In the genomic region with DNA sequence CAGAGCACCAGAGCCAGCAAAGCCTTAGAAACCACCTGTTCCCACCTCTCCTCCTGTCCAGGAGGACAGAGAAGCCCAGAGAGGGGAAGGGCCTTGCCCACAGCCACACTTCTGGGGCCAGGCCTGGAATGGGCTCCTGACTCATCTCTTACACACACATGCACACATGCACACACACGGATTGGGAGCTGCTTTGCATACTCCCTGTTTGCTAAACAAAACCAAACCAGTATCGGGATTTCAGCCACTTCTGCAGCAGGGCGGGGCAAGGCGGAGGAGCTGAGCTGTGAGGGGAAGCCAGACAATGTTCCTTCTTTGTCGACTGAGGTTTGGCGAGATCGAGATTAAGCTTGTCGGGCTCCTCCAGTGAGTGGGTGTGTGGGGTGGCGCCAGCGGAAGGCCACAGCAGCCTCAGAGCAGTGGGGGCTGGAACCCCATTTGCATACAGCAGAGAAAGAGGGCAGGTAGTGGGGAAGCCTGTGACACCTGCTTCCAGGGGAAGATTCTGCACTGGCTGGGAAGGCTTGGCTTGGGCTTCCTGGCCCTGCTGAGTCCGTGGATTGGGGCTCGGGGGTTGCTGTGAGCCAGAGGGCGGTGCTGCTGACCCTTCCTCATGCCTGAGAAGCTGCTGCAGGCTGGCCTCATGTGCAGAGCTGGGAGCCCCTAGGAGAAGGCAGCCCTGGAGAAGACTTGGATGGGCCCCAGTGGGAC, we compare ENCODE assay signal across 1 cellular context.
A peak's percentile ranks its signal among the peaks of the same experiment; 100 is the strongest.
TF ChIP-seq lines count a peak whose summit lies in the region.

No MANE protein-coding gene starts in this region.

TF ChIP-seq in HEK293, 187 proteins besides CTCF, POLR2A, EP300 and RAD21 (continued from another document):
- TF ChIP-seq, protein P1, sequence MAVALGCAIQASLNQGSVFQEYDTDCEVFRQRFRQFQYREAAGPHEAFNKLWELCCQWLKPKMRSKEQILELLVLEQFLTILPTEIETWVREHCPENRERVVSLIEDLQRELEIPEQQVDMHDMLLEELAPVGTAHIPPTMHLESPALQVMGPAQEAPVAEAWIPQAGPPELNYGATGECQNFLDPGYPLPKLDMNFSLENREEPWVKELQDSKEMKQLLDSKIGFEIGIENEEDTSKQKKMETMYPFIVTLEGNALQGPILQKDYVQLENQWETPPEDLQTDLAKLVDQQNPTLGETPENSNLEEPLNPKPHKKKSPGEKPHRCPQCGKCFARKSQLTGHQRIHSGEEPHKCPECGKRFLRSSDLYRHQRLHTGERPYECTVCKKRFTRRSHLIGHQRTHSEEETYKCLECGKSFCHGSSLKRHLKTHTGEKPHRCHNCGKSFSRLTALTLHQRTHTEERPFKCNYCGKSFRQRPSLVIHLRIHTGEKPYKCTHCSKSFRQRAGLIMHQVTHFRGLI (tag by site-specific recombination; IDR thresholded peaks at IDR 0.05): no peak
- TF ChIP-seq ZNF747 (tag by site-specific recombination; IDR thresholded peaks at IDR 0.05): no peak
- no peak for TF ChIP-seq ZNF670 (tag by site-specific recombination; IDR thresholded peaks at IDR 0.05; ENCODE audit: low read depth)
- TF ChIP-seq WT1 (tag by site-specific recombination; IDR thresholded peaks at IDR 0.05): peak; percentile 64; the same call in 1 of the 2 replicates
- no peak for TF ChIP-seq ZNF701 (tag by site-specific recombination; IDR thresholded peaks at IDR 0.05)
- TF ChIP-seq ZNF2 (tag by site-specific recombination; IDR thresholded peaks at IDR 0.05): no peak
- TF ChIP-seq, protein P2, sequence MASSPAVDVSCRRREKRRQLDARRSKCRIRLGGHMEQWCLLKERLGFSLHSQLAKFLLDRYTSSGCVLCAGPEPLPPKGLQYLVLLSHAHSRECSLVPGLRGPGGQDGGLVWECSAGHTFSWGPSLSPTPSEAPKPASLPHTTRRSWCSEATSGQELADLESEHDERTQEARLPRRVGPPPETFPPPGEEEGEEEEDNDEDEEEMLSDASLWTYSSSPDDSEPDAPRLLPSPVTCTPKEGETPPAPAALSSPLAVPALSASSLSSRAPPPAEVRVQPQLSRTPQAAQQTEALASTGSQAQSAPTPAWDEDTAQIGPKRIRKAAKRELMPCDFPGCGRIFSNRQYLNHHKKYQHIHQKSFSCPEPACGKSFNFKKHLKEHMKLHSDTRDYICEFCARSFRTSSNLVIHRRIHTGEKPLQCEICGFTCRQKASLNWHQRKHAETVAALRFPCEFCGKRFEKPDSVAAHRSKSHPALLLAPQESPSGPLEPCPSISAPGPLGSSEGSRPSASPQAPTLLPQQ (tag by site-specific recombination; IDR thresholded peaks at IDR 0.05): no peak
- no peak for TF ChIP-seq ZNF530 (tag by site-specific recombination; IDR thresholded peaks at IDR 0.05; ENCODE audit: low read depth)
- no peak for TF ChIP-seq ZBTB1 (tag by site-specific recombination; IDR thresholded peaks at IDR 0.05)
- no peak for TF ChIP-seq ZNF10 (tag by site-specific recombination; IDR thresholded peaks at IDR 0.05)
- TF ChIP-seq ZNF660 (tag by site-specific recombination; IDR thresholded peaks at IDR 0.05): no peak
- TF ChIP-seq ZNF211 (tag by site-specific recombination; IDR thresholded peaks at IDR 0.05; ENCODE audit: low read depth): no peak
- TF ChIP-seq ZNF48 (tag by site-specific recombination; IDR thresholded peaks at IDR 0.05): no peak
- no peak for TF ChIP-seq ZNF837 (tag by site-specific recombination; IDR thresholded peaks at IDR 0.05)
- no peak for TF ChIP-seq ZBTB8A (tag by site-specific recombination; IDR thresholded peaks at IDR 0.05)
- TF ChIP-seq, protein P3, sequence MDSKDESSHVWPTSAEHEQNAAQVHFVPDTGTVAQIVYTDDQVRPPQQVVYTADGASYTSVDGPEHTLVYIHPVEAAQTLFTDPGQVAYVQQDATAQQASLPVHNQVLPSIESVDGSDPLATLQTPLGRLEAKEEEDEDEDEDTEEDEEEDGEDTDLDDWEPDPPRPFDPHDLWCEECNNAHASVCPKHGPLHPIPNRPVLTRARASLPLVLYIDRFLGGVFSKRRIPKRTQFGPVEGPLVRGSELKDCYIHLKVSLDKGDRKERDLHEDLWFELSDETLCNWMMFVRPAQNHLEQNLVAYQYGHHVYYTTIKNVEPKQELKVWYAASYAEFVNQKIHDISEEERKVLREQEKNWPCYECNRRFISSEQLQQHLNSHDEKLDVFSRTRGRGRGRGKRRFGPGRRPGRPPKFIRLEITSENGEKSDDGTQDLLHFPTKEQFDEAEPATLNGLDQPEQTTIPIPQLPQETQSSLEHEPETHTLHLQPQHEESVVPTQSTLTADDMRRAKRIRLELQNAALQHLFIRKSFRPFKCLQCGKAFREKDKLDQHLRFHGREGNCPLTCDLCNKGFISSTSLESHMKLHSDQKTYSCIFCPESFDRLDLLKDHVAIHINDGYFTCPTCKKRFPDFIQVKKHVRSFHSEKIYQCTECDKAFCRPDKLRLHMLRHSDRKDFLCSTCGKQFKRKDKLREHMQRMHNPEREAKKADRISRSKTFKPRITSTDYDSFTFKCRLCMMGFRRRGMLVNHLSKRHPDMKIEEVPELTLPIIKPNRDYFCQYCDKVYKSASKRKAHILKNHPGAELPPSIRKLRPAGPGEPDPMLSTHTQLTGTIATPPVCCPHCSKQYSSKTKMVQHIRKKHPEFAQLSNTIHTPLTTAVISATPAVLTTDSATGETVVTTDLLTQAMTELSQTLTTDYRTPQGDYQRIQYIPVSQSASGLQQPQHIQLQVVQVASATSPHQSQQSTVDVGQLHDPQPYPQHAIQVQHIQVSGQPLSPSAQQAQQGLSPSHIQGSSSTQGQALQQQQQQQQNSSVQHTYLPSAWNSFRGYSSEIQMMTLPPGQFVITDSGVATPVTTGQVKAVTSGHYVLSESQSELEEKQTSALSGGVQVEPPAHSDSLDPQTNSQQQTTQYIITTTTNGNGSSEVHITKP (tag by site-specific recombination; IDR thresholded peaks at IDR 0.05): no peak
